ENCODE assay signal across 15 cellular contexts in genomic region chr22:33492210-33492651, GRCh38.
DNase-seq lines count a peak whose midpoint lies in the region; ATAC-seq and TF ChIP-seq lines count a peak whose summit lies in the region.
"Had no signal": no experiment of that assay in that cellular context is flagged by ENCODE, and none has a peak within 500 bp of the region (broad histone marks: within the 10 kb centered on the region; RNA-seq: fewer than 3 reads in every experiment).

No MANE protein-coding gene starts in this region.

- peaks cover 52% of the 10 kb centered on the region for H3K4me1 Mint-ChIP-seq in brain
- H3K4me1 Mint-ChIP-seq: CD14-positive monocyte had no signal

- H3K4me1 ChIP-seq in lung (ENCODE audit: control insufficient read depth in 2 of 2, insufficient read depth in 2 of 2, low read length in 2 of 2) (peaks cover 5 to 13% of the 10 kb centered on the region in 2 donors), tibial nerve (peaks cover 0 to 31% (median 3%) of the 10 kb centered on the region in 4 donors)

- 17 to 27% methylated on average over 4 of the region's 4 CpGs for WGBS in lung, 2 donors
- 36% methylated on average over 4 of the region's 4 CpGs for WGBS in tibial nerve, 2 donors

- CTCF ChIA-PET in GM10248 (lab: Yijun Ruan, JAX), result interaction anchor here (0.9 to 3.4 kb wide), 5 partner anchors 14 to 171 kb away, joined by 3 to 12 read pairs (median 4); no protein-coding TSS in a partner anchor

- no peaks in the 10 kb centered on the region for H3K27me3 Mint-ChIP-seq in brain

- H3K9me3 Mint-ChIP-seq in brain, result peaks cover 0 to 9% (median 7%) of the 10 kb centered on the region in 5 experiments
- H3K9me3 Mint-ChIP-seq: natural killer cell treated with Interleukin-12 subunit alpha and Interleukin-12 subunit beta and Interleukin-15 and Interleukin-18, amount 100 ng/mL, for 72 hours had no signal

- peak; percentile 13 for DNase-seq in AG10803 (ENCODE audit: low read depth)
- peak; percentile 43 for DNase-seq in GM10248 (ENCODE audit: extremely low spot score)
- DNase-seq in lung (ENCODE audit: low spot score), result no peak
- no peak for DNase-seq in NK-92 treated with Interleukin-12 subunit alpha and Interleukin-12 subunit beta, amount 100 ng/mL, for 24 hours (lab: John Stamatoyannopoulos, UW)
- DNase-seq in putamen (ENCODE audit: low spot score), result no peak
- DNase-seq in tibial nerve (ENCODE audit: low spot score in 2 of 2), result no peak
- no peak for DNase-seq in NCI-H146 treated with DMSO at 0.1 percent for 48 hours (lab: John Stamatoyannopoulos, UW; ENCODE audit: unreplicated experiment)
- DNase-seq: H7; PC-3; stimulated activated CD4-positive, alpha-beta T cell treated with anti-CD3 and anti-CD28 coated beads, Interleukin-12 subunit alpha, Interleukin-12 subunit beta, amount 100 ng/mL, for 4 hours; stimulated activated CD8-positive, alpha-beta memory T cell treated with anti-CD3 and anti-CD28 coated beads, Interleukin-4, amount 100 ng/mL, for 48 hours; T1000 had no signal

- H3K27ac ChIP-seq in lung (ENCODE audit: low read depth in 1 of 2, low read length in 1 of 2) (peak overlapping the region; percentile 3 to 39), tibial nerve (peak overlapping the region in 2 of 4 donors; percentile 37 to 57)

- no peak for TF ChIP-seq POLR2A in tibial nerve (IDR thresholded peaks at IDR 0.05)

- H3K36me3 Mint-ChIP-seq in brain, result peaks cover 10% of the 10 kb centered on the region
- H3K36me3 Mint-ChIP-seq: CD14-positive monocyte; natural killer cell treated with Interleukin-12 subunit alpha and Interleukin-12 subunit beta and Interleukin-15 and Interleukin-18, amount 100 ng/mL, for 72 hours had no signal

- no peak for TF ChIP-seq CTCF in AG10803 (conservative IDR thresholded peaks at IDR 0.05; ENCODE audit: low read length)
- TF ChIP-seq CTCF in GM10248 (IDR thresholded peaks at IDR 0.05; ENCODE audit: control extremely low read depth, extremely low read depth, low read depth, missing control alignments), result no peak
- no peak for TF ChIP-seq CTCF in brain (conservative IDR thresholded peaks at IDR 0.05)
- TF ChIP-seq CTCF in lung (IDR thresholded peaks at IDR 0.05; ENCODE audit: control extremely low read depth, extremely low read depth), result no peak
- TF ChIP-seq CTCF in tibial nerve (IDR thresholded peaks at IDR 0.05), result no peak

- no peak overlapping the region for H3K4me3 ChIP-seq in AG10803 (ENCODE audit: low read length)
- H3K4me3 ChIP-seq in lung, result no peak overlapping the region
- H3K4me3 ChIP-seq in tibial nerve, result peak overlapping the region in 2 of 4 donors; percentile 4 to 6

- no peaks in the 10 kb centered on the region for H3K36me3 ChIP-seq in lung (ENCODE audit: control insufficient read depth in 2 of 2, insufficient read depth in 2 of 2, low read length in 2 of 2)
- H3K36me3 ChIP-seq in tibial nerve, result no peaks in the 10 kb centered on the region

- no peak for TF ChIP-seq EP300 in tibial nerve (IDR thresholded peaks at IDR 0.05)

- H3K27ac Mint-ChIP-seq in brain, result peak overlapping the region in 4 of 5 experiments; percentile 47 to 55 (median 51)
- H3K27ac Mint-ChIP-seq: CD14-positive monocyte; natural killer cell treated with Interleukin-12 subunit alpha and Interleukin-12 subunit beta and Interleukin-15 and Interleukin-18, amount 100 ng/mL, for 72 hours had no signal

- H3K9me3 ChIP-seq in lung (ENCODE audit: control insufficient read depth in 2 of 2, insufficient read depth in 1 of 2, low read length in 1 of 2) (no peaks in the 10 kb centered on the region), tibial nerve (no peaks in the 10 kb centered on the region)

- POLR2A ChIA-PET in GM10248 (lab: Yijun Ruan, JAX), result no interaction called here

- ATAC-seq in lung (ENCODE audit: insufficient read depth, low FRiP score), result no peak
- ATAC-seq: PC-3 had no signal

- no peaks in the 10 kb centered on the region for H3K27me3 ChIP-seq in lung (ENCODE audit: control insufficient read depth, insufficient read depth)
- no peaks in the 10 kb centered on the region for H3K27me3 ChIP-seq in tibial nerve

- H3K4me3 Mint-ChIP-seq in brain, result peak overlapping the region in 2 of 5 experiments; percentile 38 to 51
- H3K4me3 Mint-ChIP-seq: CD14-positive monocyte; natural killer cell treated with Interleukin-12 subunit alpha and Interleukin-12 subunit beta and Interleukin-15 and Interleukin-18, amount 100 ng/mL, for 72 hours had no signal

Comparison
In these comparisons a context has a peak if more than half of its experiments do, and no peak if none do; other contexts are left out.
1. DNase-seq: peak in AG10803 (single experiment) and GM10248 (single experiment); none in lung (single experiment), NK-92 treated with Interleukin-12 subunit alpha and Interleukin-12 subunit beta, amount 100 ng/mL, for 24 hours (single experiment), putamen (single experiment), tibial nerve (0 of 2) and NCI-H146 treated with DMSO at 0.1 percent for 48 hours (single experiment).